Comparison of ENCODE assay signal across 8 cellular contexts in genomic region chr16:85137323-85138072, GRCh38. TPM values are rescaled to one million over a fixed set of nuclear protein-coding genes. Genes with fewer than 3 reads are reported as not detected.
DNase-seq lines count a peak whose midpoint lies in the region; ATAC-seq, FAIRE-seq and TF ChIP-seq lines count a peak whose summit lies in the region.

No MANE protein-coding gene starts in this region.

- no peaks in the 10 kb centered on the region for H3K36me3 ChIP-seq in K562 (ENCODE audit: control insufficient read depth, insufficient read depth, low read length)

- peaks cover 37% of the 10 kb centered on the region for H3K27me3 Mint-ChIP-seq in activated CD8-positive, alpha-beta T cell treated with anti-CD3 and anti-CD28 coated beads, Interleukin-2, amount 10 ng/mL, durations not matched to agents 7 days and 5 days (ENCODE audit: low read depth)
- peaks cover 3 to 11% (median 9%) of the 10 kb centered on the region in 3 donors for H3K27me3 Mint-ChIP-seq in immature natural killer cell (ENCODE audit: low read depth in 3 of 3)

- no peak for TF ChIP-seq RAD21 in K562 (CRISPR knock-in tag; conservative IDR thresholded peaks at IDR 0.05 in 1 of 2, IDR thresholded peaks at IDR 0.05 in 1 of 2)

- peaks cover 17% of the 10 kb centered on the region; the same call in 1 of the 2 replicates for H4K20me1 ChIP-seq in K562 (replicated peaks; ENCODE audit: control insufficient read depth, insufficient read depth, low read length)

- H3K9me3 ChIP-seq in K562 (replicated peaks; ENCODE audit: control insufficient read depth, insufficient read depth, low read depth, low read length), result no peaks in the 10 kb centered on the region

- TF ChIP-seq CTCF in K562 (IDR thresholded peaks at IDR 0.05 in 2 of 3, conservative IDR thresholded peaks at IDR 0.05 in 1 of 3; ENCODE audit: insufficient read depth in 2 of 3, low read depth in 1 of 3, low read length in 3 of 3), result no peak

- ATAC-seq in K562, result peak; percentile 73
- no peak for ATAC-seq in HG02623 (IDR thresholded peaks at IDR 0.05; ENCODE audit: unreplicated experiment)
- ATAC-seq in activated CD8-positive, alpha-beta T cell treated with anti-CD3 and anti-CD28 coated beads, Interleukin-2, amount 10 ng/mL, durations not matched to agents 7 days and 5 days, result no peak
- ATAC-seq in HG03196 (IDR thresholded peaks at IDR 0.05; ENCODE audit: unreplicated experiment), result no peak

- peaks cover 8 to 47% of the 10 kb centered on the region in 2 experiments; a peak in 4 of 5 replicates for H3K27me3 ChIP-seq in K562 (ENCODE audit: control insufficient read depth in 2 of 2, insufficient read depth in 2 of 2, low read length in 2 of 2)

- no peaks in the 10 kb centered on the region for H3K36me3 Mint-ChIP-seq in activated CD8-positive, alpha-beta T cell treated with anti-CD3 and anti-CD28 coated beads, Interleukin-2, amount 10 ng/mL, durations not matched to agents 7 days and 5 days (ENCODE audit: low read depth)
- H3K36me3 Mint-ChIP-seq in immature natural killer cell, result peaks cover 0 to 6% (median 0%) of the 10 kb centered on the region in 3 donors

- H3K4me3 ChIP-seq in K562 (no peak overlapping the region), skin epidermis (peak overlapping the region in 4 of 7 experiments; percentile 14 to 21 (median 16))

- BruUV-seq in K562 (replicated peaks; lab: Mats Ljungman, UMichigan), result no TSS peak

- TF ChIP-seq POLR2A in K562 (conservative IDR thresholded peaks at IDR 0.05), result no peak

- H3K27ac ChIP-seq in K562 (ENCODE audit: extremely low read depth, low read depth, low read length) (no peak overlapping the region), skin epidermis (peak overlapping the region in 20 of 21 experiments; percentile 3 to 90 (median 68))

- H3K9me1 ChIP-seq in K562 (ENCODE audit: control insufficient read depth, insufficient read depth, low read length), result no peaks in the 10 kb centered on the region

- 8% methylated on average over 28 of the region's 29 CpGs for WGBS in K562 (ENCODE audit: insufficient coverage, low coverage, missing lambda C conversion rate)

- TF ChIP-seq EP300 in K562 (IDR thresholded peaks at IDR 0.05; ENCODE audit: low read length), result 0 out of 2 replicates have a peak, but pooled peaks have one; percentile 6

- H2AFZ ChIP-seq in K562 (ENCODE audit: low read depth, low read length), result no peak overlapping the region

- H3K79me2 ChIP-seq in K562 (ENCODE audit: control insufficient read depth, insufficient read depth, low read length), result no peaks in the 10 kb centered on the region

- intact Hi-C loops in K562 (cut with micrococcal nuclease), result no loop called here

- no peaks in the 10 kb centered on the region for H3K9me3 Mint-ChIP-seq in activated CD8-positive, alpha-beta T cell treated with anti-CD3 and anti-CD28 coated beads, Interleukin-2, amount 10 ng/mL, durations not matched to agents 7 days and 5 days (ENCODE audit: insufficient read depth)
- H3K9me3 Mint-ChIP-seq in immature natural killer cell, result peaks cover 0 to 2% (median 0%) of the 10 kb centered on the region in 6 donors

- CTCF ChIA-PET in K562 (lab: Yijun Ruan, JAX; ENCODE audit: low intra/inter-chr PET ratio), result no interaction called here
- CTCF ChIA-PET in activated CD8-positive, alpha-beta T cell treated with anti-CD3 and anti-CD28 coated beads, Interleukin-2, amount 10 ng/mL, durations not matched to agents 7 days and 5 days (lab: Charles Lee), result no interaction called here

- in situ Hi-C loops in K562 (cut with MboI), result no loop called here

- H3K4me1 Mint-ChIP-seq in activated CD8-positive, alpha-beta T cell treated with anti-CD3 and anti-CD28 coated beads, Interleukin-2, amount 10 ng/mL, durations not matched to agents 7 days and 5 days (ENCODE audit: low read depth), result peaks cover 10% of the 10 kb centered on the region
- peaks cover 13 to 27% of the 10 kb centered on the region in 2 donors for H3K4me1 Mint-ChIP-seq in immature natural killer cell

- FAIRE-seq in K562 (lab: Jason Lieb, UNC), result no peak

- H3K4me3 Mint-ChIP-seq in activated CD8-positive, alpha-beta T cell treated with anti-CD3 and anti-CD28 coated beads, Interleukin-2, amount 10 ng/mL, durations not matched to agents 7 days and 5 days, result no peak overlapping the region
- peak overlapping the region in 1 of 5 donors; percentile 37 for H3K4me3 Mint-ChIP-seq in immature natural killer cell

- H3K9ac ChIP-seq in K562 (ENCODE audit: insufficient read depth in 1 of 2, low read depth in 2 of 2, low read length in 2 of 2), result peak overlapping the region in 1 of 2 experiments; percentile 79; a peak in 1 of 4 replicates

- POLR2A ChIA-PET in K562 (lab: Yijun Ruan, JAX), result no interaction called here
- POLR2A ChIA-PET in activated CD8-positive, alpha-beta T cell treated with anti-CD3 and anti-CD28 coated beads, Interleukin-2, amount 10 ng/mL, durations not matched to agents 7 days and 5 days (lab: Charles Lee), result no interaction called here

- DNase-seq in H4 (ENCODE audit: low spot score) (peak; percentile 85), K562 (ENCODE audit: extremely low read depth in 1 of 4, low spot score in 3 of 4) (peak in 3 of 4 experiments; percentile 51 to 76 (median 73)), iris pigment epithelial cell (ENCODE audit: low read depth) (peak; percentile 86), immature natural killer cell (no peak)
- DNase-seq in activated CD8-positive, alpha-beta T cell treated with anti-CD3 and anti-CD28 coated beads, Interleukin-2, amount 10 ng/mL, durations not matched to agents 7 days and 5 days, result no peak

- no peak overlapping the region; the same call in 1 of the 2 replicates for H3K4me2 ChIP-seq in K562 (ENCODE audit: insufficient read depth, low read length)

- H3K4me1 ChIP-seq in K562 (replicated peaks in 1 of 2; ENCODE audit: control insufficient read depth in 2 of 2, insufficient read depth in 2 of 2, low read length in 2 of 2), result peaks cover 16 to 47% of the 10 kb centered on the region in 2 experiments

- no peak overlapping the region for H3K27ac Mint-ChIP-seq in activated CD8-positive, alpha-beta T cell treated with anti-CD3 and anti-CD28 coated beads, Interleukin-2, amount 10 ng/mL, durations not matched to agents 7 days and 5 days
- H3K27ac Mint-ChIP-seq in immature natural killer cell, result peak overlapping the region in 1 of 6 donors; percentile 30

TF ChIP-seq in K562, 482 proteins besides CTCF, POLR2A, EP300 and RAD21 (continues in another document):
- peak; percentile 81 for TF ChIP-seq RAD51 (IDR thresholded peaks at IDR 0.05; ENCODE audit: borderline replicate concordance, low read depth)
- TF ChIP-seq ATF4 (CRISPR knock-in tag; IDR thresholded peaks at IDR 0.05), result no peak
- TF ChIP-seq ARHGAP35 (IDR thresholded peaks at IDR 0.05; ENCODE audit: partially characterized antibody), result peak; percentile 69
- no peak for TF ChIP-seq THRA (IDR thresholded peaks at IDR 0.05)
- no peak for TF ChIP-seq HES1 (IDR thresholded peaks at IDR 0.05; ENCODE audit: low read depth)
- TF ChIP-seq C11orf30 (IDR thresholded peaks at IDR 0.05; ENCODE audit: low read depth), result no peak
- no peak for TF ChIP-seq ZKSCAN8 (CRISPR knock-in tag; IDR thresholded peaks at IDR 0.05)
- TF ChIP-seq SMARCC2 (IDR thresholded peaks at IDR 0.05; ENCODE audit: low read depth), result no peak

RNA-seq across cellular contexts. Expression of gene CIBAR2, which starts 25.2 kb away (rescaled TPM):
- not detected in 2 replicates for total RNA-seq in H4 (2014; rRNA removed; shearing (Covaris generic))
- total RNA-seq in K562 (2011; cell fraction: chromatin; rRNA removed; ENCODE audit: low replicate concordance), result not detected in 2 replicates
- not detected in 2 replicates for total RNA-seq in K562 (2011; cell fraction: nucleolus; rRNA removed)
- total RNA-seq in K562 (2011; cell fraction: nucleoplasm; rRNA removed), result not detected in 2 replicates
- total RNA-seq in K562 (2014; rRNA removed) (not detected in 2 replicates), K562 (2014; rRNA removed; fragmentation: Illumina TruSeq; extraction: Trizol) (not detected in 2 replicates), K562 (2015; rRNA removed; fragmentation: Illumina TruSeq; extraction: Trizol) (not detected in 2 replicates), K562 (2021) (not detected in 2 replicates)
- polyA plus RNA-seq in K562 (2011; rRNA removed) (not detected in 2 replicates), K562 (2014; fragmentation: Illumina TruSeq; extraction: Trizol) (not detected in 2 replicates), K562 (2014; fragmentation: Nextera tagmentation; extraction: Ambion mirVana) (not detected), K562 (2014; rRNA removed) (not detected in 2 replicates), immature natural killer cell (under 1 TPM in 1 of 3 donors, not detected in 2; 0.71 TPM)
- polyA plus RNA-seq in K562 (2011; cell fraction: cytosol; rRNA removed), result not detected in 2 replicates
- not detected in 2 replicates for polyA plus RNA-seq in K562 (2011; cell fraction: nucleus; rRNA removed)
- polyA plus RNA-seq in K562 (2012), result not detected in 2 replicates
- polyA minus RNA-seq in K562 (2011; rRNA and poly(A)+ RNA removed), result not detected in 2 replicates
- polyA minus RNA-seq in K562 (2011; cell fraction: cytosol; rRNA and poly(A)+ RNA removed), result not detected in 2 replicates
- polyA minus RNA-seq in K562 (2011; cell fraction: nucleus; rRNA and poly(A)+ RNA removed), result not detected in 2 replicates
- not detected for total RNA-seq in activated CD8-positive, alpha-beta T cell treated with anti-CD3 and anti-CD28 coated beads, Interleukin-2, amount 10 ng/mL, durations not matched to agents 7 days and 5 days

Comparison
In these comparisons a context has a peak if more than half of its experiments do, and no peak if none do; other contexts are left out.
1. DNase-seq: peak in H4 (single experiment), K562 (3 of 4) and iris pigment epithelial cell (single experiment); none in activated CD8-positive, alpha-beta T cell treated with anti-CD3 and anti-CD28 coated beads, Interleukin-2, amount 10 ng/mL, durations not matched to agents 7 days and 5 days (single experiment) and immature natural killer cell (0 of 3).